ENCODE assay signal across 8 cellular contexts in the genomic region with DNA sequence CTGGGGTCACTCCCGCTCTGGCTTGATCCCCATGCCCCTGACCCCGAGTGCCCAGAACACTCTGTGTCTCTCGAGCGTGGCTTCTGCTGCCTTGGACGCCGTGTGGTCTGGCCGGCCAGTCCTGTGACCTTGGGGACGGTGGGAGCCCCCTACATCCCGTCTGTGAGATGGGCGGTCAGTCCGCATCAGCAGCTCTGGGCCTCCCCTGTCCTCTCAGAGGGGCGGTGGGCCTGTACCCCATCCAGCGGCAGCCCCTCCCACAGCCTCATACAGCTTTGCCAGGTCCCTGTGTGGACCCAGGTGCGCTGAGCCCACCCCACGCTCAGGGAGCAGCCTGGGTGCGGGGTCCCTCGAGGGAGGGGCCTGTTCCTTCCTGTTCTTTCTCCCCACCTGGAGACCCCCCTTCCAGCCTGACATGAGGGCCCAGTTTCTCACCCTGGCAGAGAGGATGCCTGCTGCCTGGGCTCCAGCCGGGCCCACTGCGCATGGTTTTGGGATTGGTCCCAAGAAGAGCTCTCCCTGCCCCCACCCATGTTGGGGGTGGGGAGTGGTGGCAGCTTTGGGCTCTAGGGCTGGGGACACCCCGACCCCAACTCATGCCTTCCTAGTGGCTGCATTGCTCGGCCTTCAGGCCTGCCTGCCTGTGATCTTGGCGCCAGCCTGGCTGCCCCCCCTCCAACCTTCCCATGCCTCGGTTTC. TPM values are rescaled to one million over a fixed set of nuclear protein-coding genes. Genes with fewer than 3 reads are reported as not detected.
DNase-seq lines count a peak whose midpoint lies in the region; ATAC-seq and TF ChIP-seq lines count a peak whose summit lies in the region.

No MANE protein-coding gene starts in this region.

- ATAC-seq in esophagus mucosa, result no peak

- POLR2A ChIA-PET in A673 (lab: Charles Lee; ENCODE audit: low non-redundant PET), result no interaction called here

- H4K20me1 ChIP-seq in KMS-11 (ENCODE audit: insufficient read depth), result no peaks in the 10 kb centered on the region

- H3K4me1 ChIP-seq in A673 (ENCODE audit: insufficient read depth, low read length, poor library complexity, severe bottlenecking) (peaks cover 28% of the 10 kb centered on the region), KMS-11 (ENCODE audit: low read depth, poor library complexity, severe bottlenecking) (peaks cover 8% of the 10 kb centered on the region), mucosa of rectum (ENCODE audit: control insufficient read depth in 2 of 2, insufficient read depth in 2 of 2, low read length in 2 of 2) (peaks cover 26% of the 10 kb centered on the region in 2 donors)

- peaks cover 51% of the 10 kb centered on the region for H3K79me2 ChIP-seq in KMS-11 (ENCODE audit: insufficient read depth, low read depth)

- H3K27me3 ChIP-seq in A673 (replicated peaks; ENCODE audit: insufficient read depth, low read depth, low read length, poor library complexity), result no peaks in the 10 kb centered on the region
- H3K27me3 ChIP-seq in KMS-11 (ENCODE audit: insufficient read depth, low read depth), result no peaks in the 10 kb centered on the region
- H3K27me3 ChIP-seq in mucosa of rectum (ENCODE audit: control insufficient read depth in 2 of 2, insufficient read depth in 2 of 2, low read length in 2 of 2), result no peaks in the 10 kb centered on the region

- peaks cover 1% of the 10 kb centered on the region for H3K36me3 Mint-ChIP-seq in chondrocyte (ENCODE audit: low read depth)

- H3K27ac ChIP-seq in A673 (ENCODE audit: low read depth, low read length, poor library complexity, severe bottlenecking) (peak overlapping the region; percentile 91), KMS-11 (peak overlapping the region; percentile 52; the same call in 1 of the 2 replicates), mucosa of rectum (ENCODE audit: low read depth in 2 of 2, low read length in 2 of 2) (no peak overlapping the region)

- BruUV-seq in A673 (replicated peaks; lab: Mats Ljungman, UMichigan), result no TSS peak

- TF ChIP-seq CTCF in A673 (conservative IDR thresholded peaks at IDR 0.05; ENCODE audit: low read depth, low read length) (no peak), KMS-11 (conservative IDR thresholded peaks at IDR 0.05; ENCODE audit: low read depth, low read length) (no peak), chondrocyte (IDR thresholded peaks at IDR 0.05) (no peak)

- no peaks in the 10 kb centered on the region for H3K9me3 ChIP-seq in A673 (ENCODE audit: low read depth, low read length, poor library complexity, severe bottlenecking)
- H3K9me3 ChIP-seq in mucosa of rectum (ENCODE audit: control insufficient read depth in 2 of 2, low read length in 2 of 2), result no peaks in the 10 kb centered on the region

- H3K36me3 ChIP-seq in A673 (ENCODE audit: insufficient read depth, low read length, poor library complexity, severe bottlenecking) (peaks cover 10% of the 10 kb centered on the region), KMS-11 (ENCODE audit: insufficient read depth) (no peaks in the 10 kb centered on the region), mucosa of rectum (ENCODE audit: control insufficient read depth in 2 of 2, insufficient read depth in 2 of 2, low read length in 2 of 2) (no peaks in the 10 kb centered on the region)

- peak overlapping the region; percentile 85 for H3K4me3 Mint-ChIP-seq in chondrocyte (ENCODE audit: unreplicated experiment)

- intact Hi-C loops in A673 (cut with micrococcal nuclease; ENCODE audit: unreplicated experiment), result no loop called here

- peaks cover 31% of the 10 kb centered on the region for H3K4me1 Mint-ChIP-seq in chondrocyte (ENCODE audit: low read depth)

- H3K9me3 Mint-ChIP-seq in chondrocyte (ENCODE audit: low read depth), result no peaks in the 10 kb centered on the region

- DNase-seq in A673 (ENCODE audit: low spot score), result no peak
- no peak for DNase-seq in chondrocyte (ENCODE audit: low spot score)
- DNase-seq in HT-29 (ENCODE audit: low spot score), result no peak
- no peak for DNase-seq in epidermal melanocyte (ENCODE audit: insufficient read length, low spot score)
- DNase-seq in stimulated activated CD4-positive, alpha-beta T cell treated with anti-CD3 and anti-CD28 coated beads, Interleukin-15, amount 100 ng/mL, for 24 hours, result no peak

- H3K4me3 ChIP-seq in A673 (ENCODE audit: low read depth, low read length, poor library complexity, severe bottlenecking) (peak overlapping the region; percentile 97), KMS-11 (IDR thresholded peaks at IDR 0.05; ENCODE audit: insufficient read depth, low read depth, low read length) (no peak overlapping the region), mucosa of rectum (ENCODE audit: low read length in 2 of 2) (peak overlapping the region; percentile 50 to 72)

- H3K4me2 ChIP-seq in KMS-11, result peak overlapping the region; percentile 48; the same call in 1 of the 2 replicates

- H2AFZ ChIP-seq in KMS-11 (ENCODE audit: low read depth), result no peak overlapping the region

- no peaks in the 10 kb centered on the region for H3K27me3 Mint-ChIP-seq in chondrocyte (ENCODE audit: low read depth)

- CTCF ChIA-PET in A673 (lab: Charles Lee), result no interaction called here

- H3K9ac ChIP-seq in KMS-11 (peak overlapping the region; percentile 88), mucosa of rectum (ENCODE audit: low read depth in 1 of 2, low read length in 2 of 2) (peak overlapping the region; percentile 56 to 71)

- peak overlapping the region; percentile 80 for H3K27ac Mint-ChIP-seq in chondrocyte (ENCODE audit: unreplicated experiment)

RNA-seq across cellular contexts. Expression of a gene that starts 1.5 kb away (rescaled TPM):
- 238 and 250 TPM in 2 replicates for total RNA-seq in A673 (2021)
- total RNA-seq in chondrocyte, result 83.6 to 91.9 TPM (median 85.1 TPM) in 3 replicates
- 30.9 TPM for total RNA-seq in esophagus mucosa
- 120 and 136 TPM in 2 replicates for total RNA-seq in HT-29 (2014; rRNA removed; shearing (Covaris generic))

RNA-seq across cellular contexts. Expression of a gene that starts 22.8 kb away (rescaled TPM):
- total RNA-seq in A673 (2021) (2.1 and 2.7 TPM in 2 replicates), chondrocyte (0.60 to 2.9 TPM (median 2.2 TPM) in 3 replicates), esophagus mucosa (2.0 TPM)
- total RNA-seq in HT-29 (2014; rRNA removed; shearing (Covaris generic)), result not detected in 2 replicates

RNA-seq across cellular contexts. Expression of a gene that starts 53.5 kb away (rescaled TPM):
- total RNA-seq in A673 (2021) (154 and 192 TPM in 2 replicates), chondrocyte (166 to 264 TPM (median 247 TPM) in 3 replicates), esophagus mucosa (51.5 TPM)
- 267 and 274 TPM in 2 replicates for total RNA-seq in HT-29 (2014; rRNA removed; shearing (Covaris generic))

Comparison
In these comparisons a context has a peak if more than half of its experiments do, and no peak if none do; other contexts are left out.
1. H3K27ac ChIP-seq: peak in A673 (single experiment) and KMS-11 (single experiment); none in mucosa of rectum (0 of 2).